In genomic region chr20:58611236-58612020, GRCh38 we compare ENCODE assay signal across 18 cellular contexts. TPM values are rescaled to one million over a fixed set of nuclear protein-coding genes. Genes with fewer than 3 reads are reported as not detected.
DNase-seq lines count a peak whose midpoint lies in the region; ATAC-seq and TF ChIP-seq lines count a peak whose summit lies in the region.
"Had no signal": no experiment of that assay in that cellular context is flagged by ENCODE, and none has a peak within 500 bp of the region (broad histone marks: within the 10 kb centered on the region; RNA-seq: fewer than 3 reads in every experiment).

No MANE protein-coding gene starts in this region.

- H4K8ac ChIP-seq in neuronal stem cell (ENCODE audit: low read depth, low read length) = no peak overlapping the region

- CTCF ChIA-PET in Caco-2 (lab: Charles Lee) = interaction anchor here (1.0 to 1.6 kb wide), 2 partner anchors 19 to 40 kb away, joined by 3 to 5 read pairs; partner anchors contain the start of gene STX16
- CTCF ChIA-PET in WTC11 (lab: Charles Lee) = interaction anchor here (0.5 to 1.8 kb wide), 5 partner anchors 10 to 130 kb away, joined by 3 to 7 read pairs (median 4); no protein-coding TSS in a partner anchor

- H2BK5ac ChIP-seq in neuronal stem cell (ENCODE audit: low read length) = no peak overlapping the region

- H3K23ac ChIP-seq in neuronal stem cell (ENCODE audit: low read depth, low read length, poor library complexity) = peak overlapping the region; percentile 49

- H3K4me2 ChIP-seq in neuronal stem cell (ENCODE audit: insufficient read depth, low read length, poor library complexity, severe bottlenecking) = no peak overlapping the region
- H3K4me2 ChIP-seq: neural progenitor cell had no signal

- no TSS peak for BruUV-seq in Caco-2 (replicated peaks; lab: Mats Ljungman, UMichigan)

- H3K14ac ChIP-seq in neuronal stem cell (ENCODE audit: low read length) = no peak overlapping the region

- peak overlapping the region; percentile 46 for H2BK12ac ChIP-seq in neuronal stem cell (ENCODE audit: low read length)

- H2AFZ ChIP-seq in neuronal stem cell (ENCODE audit: low read length) = no peak overlapping the region
- H2AFZ ChIP-seq: neural progenitor cell had no signal

- no peak overlapping the region for H3K18ac ChIP-seq in neuronal stem cell (ENCODE audit: low read length)

- H2BK15ac ChIP-seq in neuronal stem cell (ENCODE audit: low read length) = peak overlapping the region; percentile 52

- peaks cover 8% of the 10 kb centered on the region for H3K4me1 ChIP-seq in Caco-2
- H3K4me1 ChIP-seq in neuronal stem cell (ENCODE audit: control insufficient read depth in 2 of 2, insufficient read depth in 1 of 2, low read depth in 1 of 2, low read length in 2 of 2) = no peaks in the 10 kb centered on the region
- H3K4me1 ChIP-seq: neural progenitor cell had no signal

- H3K27me3 ChIP-seq in Caco-2 (replicated peaks; ENCODE audit: control insufficient read depth, insufficient read depth, low read length) (no peaks in the 10 kb centered on the region; the same call in 1 of the 2 replicates), neuronal stem cell (ENCODE audit: control insufficient read depth in 3 of 3, insufficient read depth in 3 of 3, low read depth in 1 of 3, low read length in 3 of 3) (peaks cover 0 to 15% (median 0%) of the 10 kb centered on the region in 3 experiments)
- H3K27me3 ChIP-seq: neural progenitor cell had no signal

- H2BK120ac ChIP-seq in neuronal stem cell (ENCODE audit: low read depth, low read length) = peak overlapping the region; percentile 51

- no peak overlapping the region for H3K9ac ChIP-seq in neuronal stem cell (ENCODE audit: low read depth, low read length, poor library complexity)
- H3K9ac ChIP-seq: neural progenitor cell had no signal

- H3K36me3 ChIP-seq in Caco-2 (ENCODE audit: control insufficient read depth, insufficient read depth, low read length) (no peaks in the 10 kb centered on the region), neuronal stem cell (replicated peaks in 1 of 2; ENCODE audit: control insufficient read depth in 2 of 2, insufficient read depth in 2 of 2, low read length in 2 of 2) (no peaks in the 10 kb centered on the region)
- H3K36me3 ChIP-seq: neural progenitor cell had no signal

- H2AK5ac ChIP-seq in neuronal stem cell (ENCODE audit: low read depth, low read length) = peak overlapping the region; percentile 68

- H3K4me1 Mint-ChIP-seq in Caco-2 (ENCODE audit: low read depth, unreplicated experiment) (no peaks in the 10 kb centered on the region), chondrocyte (ENCODE audit: low read depth) (peaks cover 31% of the 10 kb centered on the region), WTC11 (peaks cover 2% of the 10 kb centered on the region)

- WGBS in neuronal stem cell (ENCODE audit: extremely low coverage in 2 of 2, insufficient read length in 2 of 2, insufficient replicate concordance in 1 of 2), 2 donors = no CpG with 5 or more reads among the region's 10 CpGs

- H3K27ac Mint-ChIP-seq in Caco-2 (ENCODE audit: unreplicated experiment) (no peak overlapping the region), chondrocyte (ENCODE audit: unreplicated experiment) (no peak overlapping the region), WTC11 (no peak overlapping the region)
- H3K27ac Mint-ChIP-seq: activated CD8-positive, alpha-beta T cell treated with anti-CD3 and anti-CD28 coated beads, Interleukin-2, amount 10 ng/mL, durations not matched to agents 7 days and 5 days; neural progenitor cell had no signal

- H3K9me3 ChIP-seq in Caco-2 = no peaks in the 10 kb centered on the region
- no peaks in the 10 kb centered on the region for H3K9me3 ChIP-seq in neuronal stem cell (replicated peaks in 1 of 2; ENCODE audit: control insufficient read depth in 2 of 2, insufficient read depth in 1 of 2, low read depth in 1 of 2, low read length in 2 of 2)

- intact Hi-C loops in Caco-2 (cut with micrococcal nuclease; ENCODE audit: unreplicated experiment) = no loop called here

- no peak overlapping the region for H3K4me3 Mint-ChIP-seq in Caco-2 (ENCODE audit: unreplicated experiment)
- no peak overlapping the region for H3K4me3 Mint-ChIP-seq in chondrocyte (ENCODE audit: unreplicated experiment)
- H3K4me3 Mint-ChIP-seq in WTC11 = no peak overlapping the region
- H3K4me3 Mint-ChIP-seq: activated CD8-positive, alpha-beta T cell treated with anti-CD3 and anti-CD28 coated beads, Interleukin-2, amount 10 ng/mL, durations not matched to agents 7 days and 5 days; neural progenitor cell had no signal

- peak; percentile 31 to 53 for DNase-seq in Caco-2
- DNase-seq in NCI-H82 (lab: John Stamatoyannopoulos, UW) = peak; percentile 92
- DNase-seq in chondrocyte (ENCODE audit: low spot score) = peak; percentile 83
- DNase-seq in neuronal stem cell (ENCODE audit: low spot score) = no peak
- DNase-seq in WTC11 (ENCODE audit: low spot score) = no peak
- no peak for DNase-seq in stimulated activated CD4-positive, alpha-beta T cell treated with anti-CD3 and anti-CD28 coated beads, Interleukin-1b, Interleukin-23, amount 100 ng/mL, for 48 hours
- DNase-seq in GM03348 (ENCODE audit: low spot score) = no peak
- DNase-seq: activated CD8-positive, alpha-beta T cell treated with anti-CD3 and anti-CD28 coated beads, Interleukin-2, amount 10 ng/mL, durations not matched to agents 7 days and 5 days; COR-L47; effector CD8-positive, alpha-beta T cell; kidney; midbrain; NCI-H1048; NCI-H2081 treated with DMSO at 0.1 percent for 48 hours; NCI-H524 treated with DMSO at 0.1 percent for 48 hours had no signal

- H3K36me3 Mint-ChIP-seq in Caco-2 (ENCODE audit: insufficient read depth, unreplicated experiment) (no peaks in the 10 kb centered on the region), chondrocyte (ENCODE audit: low read depth) (no peaks in the 10 kb centered on the region), WTC11 (peaks cover 1% of the 10 kb centered on the region; the same call in 1 of the 2 replicates)
- H3K36me3 Mint-ChIP-seq: neural progenitor cell had no signal

- ATAC-seq in GM21423 (IDR thresholded peaks at IDR 0.05; ENCODE audit: unreplicated experiment) (no peak), WTC11 (no peak)
- ATAC-seq: activated CD8-positive, alpha-beta T cell treated with anti-CD3 and anti-CD28 coated beads, Interleukin-2, amount 10 ng/mL, durations not matched to agents 7 days and 5 days; K562 had no signal

- H3K4me3 ChIP-seq in Caco-2 (ENCODE audit: low read depth, low read length) (no peak overlapping the region), neuronal stem cell (ENCODE audit: low read length in 2 of 2) (no peak overlapping the region)
- H3K4me3 ChIP-seq: K562, neural progenitor cell had no signal

- POLR2A ChIA-PET in Caco-2 (lab: Charles Lee) (no interaction called here), WTC11 (lab: Charles Lee) (no interaction called here)

- H3K27me3 Mint-ChIP-seq in Caco-2 (ENCODE audit: insufficient read depth, unreplicated experiment) (peaks cover 3% of the 10 kb centered on the region), chondrocyte (ENCODE audit: low read depth) (no peaks in the 10 kb centered on the region), WTC11 (ENCODE audit: low read depth) (peaks cover 6% of the 10 kb centered on the region)

- H3K4ac ChIP-seq in neuronal stem cell (ENCODE audit: low read length) = peak overlapping the region; percentile 29

- no peak for TF ChIP-seq CTCF in Caco-2 (IDR thresholded peaks at IDR 0.05; ENCODE audit: insufficient read depth in 1 of 2, low read depth in 1 of 2, low read length in 1 of 2, severe bottlenecking in 1 of 2, unreplicated experiment in 1 of 2)
- TF ChIP-seq CTCF in chondrocyte (IDR thresholded peaks at IDR 0.05) = no peak
- no peak for TF ChIP-seq CTCF in WTC11 (IDR thresholded peaks at IDR 0.05)

- peak overlapping the region; percentile 82 for H4K91ac ChIP-seq in neuronal stem cell (ENCODE audit: low read depth, low read length, poor library complexity)

- H3K27ac ChIP-seq in neuronal stem cell (replicated peaks; ENCODE audit: low read length) = no peak overlapping the region
- H3K27ac ChIP-seq: neural progenitor cell had no signal

- H3K9me3 Mint-ChIP-seq in Caco-2 (ENCODE audit: unreplicated experiment) = no peaks in the 10 kb centered on the region
- no peaks in the 10 kb centered on the region for H3K9me3 Mint-ChIP-seq in chondrocyte (ENCODE audit: low read depth)
- H3K9me3 Mint-ChIP-seq in WTC11 = peaks cover 5% of the 10 kb centered on the region; the same call in 1 of the 2 replicates
- H3K9me3 Mint-ChIP-seq: neural progenitor cell had no signal

- no peaks in the 10 kb centered on the region for H3K79me1 ChIP-seq in neuronal stem cell (ENCODE audit: low read depth, low read length)

TF ChIP-seq in WTC11, 78 proteins besides CTCF, POLR2A, EP300 and RAD21 (continues in another document):
- TF ChIP-seq NR3C1 (CRISPR knock-in tag; conservative IDR thresholded peaks at IDR 0.05; ENCODE audit: low read depth) (no peak), SMAD3 (CRISPR knock-in tag; IDR thresholded peaks at IDR 0.05; ENCODE audit: borderline replicate concordance) (no peak), TEAD4 (CRISPR knock-in tag; IDR thresholded peaks at IDR 0.05) (no peak), CREM (CRISPR knock-in tag; IDR thresholded peaks at IDR 0.05) (no peak), FOXP4 (CRISPR knock-in tag; IDR thresholded peaks at IDR 0.05) (no peak)

RNA-seq across cellular contexts. Expression of gene STX16, which starts 39.7 kb away (rescaled TPM):
- total RNA-seq in Caco-2 (2022) (82.2 and 97.0 TPM in 2 replicates), chondrocyte (44.5 to 58.1 TPM (median 50.4 TPM) in 3 replicates), WTC11 (2021) (89.1 to 116 TPM (median 113 TPM) in 3 replicates)
- polyA plus RNA-seq in neuronal stem cell (2013, experiment 1 of 2) = 45.1 TPM
- polyA plus RNA-seq in neuronal stem cell (2013, experiment 2 of 2) = 45.7 TPM

Comparison
In these comparisons a context has a peak if more than half of its experiments do, and no peak if none do; other contexts are left out.
1. DNase-seq: peak in Caco-2 (2 of 2), NCI-H82 (single experiment) and chondrocyte (single experiment); none in neuronal stem cell (single experiment), WTC11 (single experiment), stimulated activated CD4-positive, alpha-beta T cell treated with anti-CD3 and anti-CD28 coated beads, Interleukin-1b, Interleukin-23, amount 100 ng/mL, for 48 hours (single experiment) and GM03348 (single experiment).